Comparison of ENCODE assay signal across 8 cellular contexts in genomic region chr2:241271641-241272297, GRCh38. TPM values are rescaled to one million over a fixed set of nuclear protein-coding genes. Genes with fewer than 3 reads are reported as not detected.
DNase-seq lines count a peak whose midpoint lies in the region; ATAC-seq and TF ChIP-seq lines count a peak whose summit lies in the region.

No MANE protein-coding gene starts in this region.

- no peaks in the 10 kb centered on the region for H3K36me3 ChIP-seq in urinary bladder (ENCODE audit: insufficient read depth)

- CTCF ChIA-PET in AG04449 (lab: Yijun Ruan, JAX): no interaction called here

- under 1% methylated on average over 37 of the region's 37 CpGs for WGBS in urinary bladder

- no peak for TF ChIP-seq CTCF in AG04449 (IDR thresholded peaks at IDR 0.05; ENCODE audit: insufficient read depth, low read length, missing control alignments)

- peak overlapping the region; percentile 97 for H3K27ac ChIP-seq in urinary bladder (ENCODE audit: low read depth)

- POLR2A ChIA-PET in AG04449 (lab: Yijun Ruan, JAX): interaction anchor here (1.2 to 1.5 kb wide), 3 partner anchors 10 to 48 kb away, joined by 3 to 8 read pairs (median 4); partner anchors contain the start of gene HDLBP

- H3K4me3 ChIP-seq in AG04449 (ENCODE audit: low read depth, low read length) (peak overlapping the region; percentile 75), urinary bladder (ENCODE audit: low read depth, low read length) (peak overlapping the region; percentile 100)

- peak; percentile 40 for DNase-seq in AG04449 (ENCODE audit: low read depth, low spot score)
- DNase-seq in HK-2 (ENCODE audit: unreplicated experiment): peak; percentile 61
- peak; percentile 39 for DNase-seq in T-helper 9 cell
- peak; percentile 90 for DNase-seq in astrocyte of the hippocampus (ENCODE audit: low read depth, low spot score)
- peak; percentile 83 for DNase-seq in hepatic stellate cell (ENCODE audit: low spot score)
- DNase-seq in pulmonary artery endothelial cell (ENCODE audit: low read depth, low spot score): peak; percentile 32

- peak; percentile 49 for ATAC-seq in GM19043 (IDR thresholded peaks at IDR 0.05; ENCODE audit: low read depth, unreplicated experiment)

- H3K4me1 ChIP-seq in urinary bladder (ENCODE audit: insufficient read depth): peaks cover 10% of the 10 kb centered on the region

RNA-seq across cellular contexts. Expression of gene HDLBP, which starts 43.7 kb away (rescaled TPM):
- total RNA-seq in pulmonary artery endothelial cell (765 and 980 TPM in 2 replicates), urinary bladder (588 TPM)
- 199 TPM for polyA plus RNA-seq in urinary bladder

RNA-seq across cellular contexts. Expression of gene SEPTIN2, which starts 44.0 kb away (rescaled TPM):
- total RNA-seq in pulmonary artery endothelial cell (499 and 544 TPM in 2 replicates), urinary bladder (677 TPM)
- polyA plus RNA-seq in urinary bladder: 236 TPM

Comparison
In these comparisons a context has a peak if more than half of its experiments do, and no peak if none do; other contexts are left out.
1. Peak in every context shown above with its lines: DNase-seq, ATAC-seq, H3K4me3 ChIP-seq and H3K27ac ChIP-seq.
2. DNase-seq: peak in every context shown above with its lines; median percentile 90 in astrocyte of the hippocampus; 83 in hepatic stellate cell; 61 in HK-2; 40 in AG04449; 39 in T-helper 9 cell; 32 in pulmonary artery endothelial cell.